In genomic region chr1:6785318-6785712, GRCh38 we compare ENCODE assay signal across 7 cellular contexts. TPM values are rescaled to one million over a fixed set of nuclear protein-coding genes. Genes with fewer than 3 reads are reported as not detected.
DNase-seq lines count a peak whose midpoint lies in the region; ATAC-seq lines count a peak whose summit lies in the region.

A gene with protein sequence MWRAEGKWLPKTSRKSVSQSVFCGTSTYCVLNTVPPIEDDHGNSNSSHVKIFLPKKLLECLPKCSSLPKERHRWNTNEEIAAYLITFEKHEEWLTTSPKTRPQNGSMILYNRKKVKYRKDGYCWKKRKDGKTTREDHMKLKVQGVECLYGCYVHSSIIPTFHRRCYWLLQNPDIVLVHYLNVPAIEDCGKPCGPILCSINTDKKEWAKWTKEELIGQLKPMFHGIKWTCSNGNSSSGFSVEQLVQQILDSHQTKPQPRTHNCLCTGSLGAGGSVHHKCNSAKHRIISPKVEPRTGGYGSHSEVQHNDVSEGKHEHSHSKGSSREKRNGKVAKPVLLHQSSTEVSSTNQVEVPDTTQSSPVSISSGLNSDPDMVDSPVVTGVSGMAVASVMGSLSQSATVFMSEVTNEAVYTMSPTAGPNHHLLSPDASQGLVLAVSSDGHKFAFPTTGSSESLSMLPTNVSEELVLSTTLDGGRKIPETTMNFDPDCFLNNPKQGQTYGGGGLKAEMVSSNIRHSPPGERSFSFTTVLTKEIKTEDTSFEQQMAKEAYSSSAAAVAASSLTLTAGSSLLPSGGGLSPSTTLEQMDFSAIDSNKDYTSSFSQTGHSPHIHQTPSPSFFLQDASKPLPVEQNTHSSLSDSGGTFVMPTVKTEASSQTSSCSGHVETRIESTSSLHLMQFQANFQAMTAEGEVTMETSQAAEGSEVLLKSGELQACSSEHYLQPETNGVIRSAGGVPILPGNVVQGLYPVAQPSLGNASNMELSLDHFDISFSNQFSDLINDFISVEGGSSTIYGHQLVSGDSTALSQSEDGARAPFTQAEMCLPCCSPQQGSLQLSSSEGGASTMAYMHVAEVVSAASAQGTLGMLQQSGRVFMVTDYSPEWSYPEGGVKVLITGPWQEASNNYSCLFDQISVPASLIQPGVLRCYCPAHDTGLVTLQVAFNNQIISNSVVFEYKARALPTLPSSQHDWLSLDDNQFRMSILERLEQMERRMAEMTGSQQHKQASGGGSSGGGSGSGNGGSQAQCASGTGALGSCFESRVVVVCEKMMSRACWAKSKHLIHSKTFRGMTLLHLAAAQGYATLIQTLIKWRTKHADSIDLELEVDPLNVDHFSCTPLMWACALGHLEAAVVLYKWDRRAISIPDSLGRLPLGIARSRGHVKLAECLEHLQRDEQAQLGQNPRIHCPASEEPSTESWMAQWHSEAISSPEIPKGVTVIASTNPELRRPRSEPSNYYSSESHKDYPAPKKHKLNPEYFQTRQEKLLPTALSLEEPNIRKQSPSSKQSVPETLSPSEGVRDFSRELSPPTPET (N-terminal part only) (plus strand): TSS chr1:6785454. CDS start chr1:6785531, 77 bp downstream.

- DNase-seq in SK-N-DZ (ENCODE audit: low spot score) (no peak), DMS53 treated with DMSO at 0.1 percent for 48 hours (lab: John Stamatoyannopoulos, UW; ENCODE audit: unreplicated experiment) (no peak)

- no peaks in the 10 kb centered on the region for H3K9me3 ChIP-seq in iPS-20b (ENCODE audit: insufficient read depth, low read depth, low read length)

- no peaks in the 10 kb centered on the region for H3K27me3 Mint-ChIP-seq in stimulated activated naive CD8-positive, alpha-beta T cell treated with anti-CD3 and anti-CD28 coated beads, Interleukin-15, Interleukin-2, amounts not matched to agents 100 ng/mL and 50 ng/mL, for 24 hours

- ATAC-seq in GM19324 (IDR thresholded peaks at IDR 0.05; ENCODE audit: low FRiP score, unreplicated experiment) (peak; percentile 76), HG03457 (IDR thresholded peaks at IDR 0.05; ENCODE audit: unreplicated experiment) (peak; percentile 60)

- no peaks in the 10 kb centered on the region for H3K9me3 Mint-ChIP-seq in stimulated activated naive CD8-positive, alpha-beta T cell treated with anti-CD3 and anti-CD28 coated beads, Interleukin-15, Interleukin-2, amounts not matched to agents 100 ng/mL and 50 ng/mL, for 24 hours

- peak within 1 kb of the TSS; percentile 95 for H3K27ac Mint-ChIP-seq in stimulated activated naive CD8-positive, alpha-beta T cell treated with anti-CD3 and anti-CD28 coated beads, Interleukin-15, Interleukin-2, amounts not matched to agents 100 ng/mL and 50 ng/mL, for 24 hours

- peak within 1 kb of the TSS; percentile 94 for H3K4me3 Mint-ChIP-seq in stimulated activated naive CD8-positive, alpha-beta T cell treated with anti-CD3 and anti-CD28 coated beads, Interleukin-15, Interleukin-2, amounts not matched to agents 100 ng/mL and 50 ng/mL, for 24 hours

- no peaks in the 10 kb centered on the region for H3K27me3 ChIP-seq in iPS-20b (ENCODE audit: insufficient read depth, low read length)

- peak within 1 kb of the TSS; percentile 95 for H3K4me3 ChIP-seq in iPS-20b (ENCODE audit: low read length)

- peaks cover 17% of the 10 kb centered on the region for H3K36me3 Mint-ChIP-seq in stimulated activated naive CD8-positive, alpha-beta T cell treated with anti-CD3 and anti-CD28 coated beads, Interleukin-15, Interleukin-2, amounts not matched to agents 100 ng/mL and 50 ng/mL, for 24 hours (ENCODE audit: low read depth)

- H3K4me1 Mint-ChIP-seq in stimulated activated naive CD8-positive, alpha-beta T cell treated with anti-CD3 and anti-CD28 coated beads, Interleukin-15, Interleukin-2, amounts not matched to agents 100 ng/mL and 50 ng/mL, for 24 hours (ENCODE audit: low read depth), result peaks cover 50% of the 10 kb centered on the region

- H3K27ac ChIP-seq in angular gyrus (ENCODE audit: low read depth, low read length) (peak within 1 kb of the TSS; percentile 91), iPS-20b (ENCODE audit: low read length) (peak within 1 kb of the TSS; percentile 29)

- peaks cover 14% of the 10 kb centered on the region for H3K4me1 ChIP-seq in iPS-20b (ENCODE audit: insufficient read depth, low read length)

- H3K9ac ChIP-seq in iPS-20b (ENCODE audit: low read depth, low read length), result peak within 1 kb of the TSS; percentile 85

- peaks cover 2% of the 10 kb centered on the region; the same call in 1 of the 2 replicates for H3K36me3 ChIP-seq in iPS-20b (ENCODE audit: insufficient read depth, low read depth, low read length)

RNA-seq across cellular contexts. Expression of the gene that starts here (rescaled TPM):
- polyA plus RNA-seq in SK-N-DZ (2014; cell fraction: cytosol; rRNA removed), result 142 and 188 TPM in 2 replicates
- 90.4 and 103 TPM in 2 replicates for polyA plus RNA-seq in SK-N-DZ (2014; cell fraction: nucleus; rRNA removed)
